ENCODE assay signal across 8 cellular contexts in genomic region chr22:42369250-42370041, GRCh38.
DNase-seq lines count a peak whose midpoint lies in the region; ATAC-seq, FAIRE-seq and TF ChIP-seq lines count a peak whose summit lies in the region.

No MANE protein-coding gene starts in this region.

- peaks cover 46% of the 10 kb centered on the region for H3K27me3 ChIP-seq in NT2/D1 (ENCODE audit: insufficient read depth, insufficient read length)

- peaks cover 9% of the 10 kb centered on the region for H3K4me1 Mint-ChIP-seq in Calu3 (ENCODE audit: low read depth, unreplicated experiment)

- TF ChIP-seq POLR2A in erythroblast (IDR thresholded peaks at IDR 0.05; ENCODE audit: low read length): no peak

- H3K4me1 ChIP-seq in NT2/D1 (ENCODE audit: insufficient read depth, insufficient read length) (peaks cover 21% of the 10 kb centered on the region), mucosa of descending colon (ENCODE audit: low read depth) (peaks cover 6% of the 10 kb centered on the region)

- H3K9me3 ChIP-seq in NT2/D1 (ENCODE audit: insufficient read depth, low read length) (peaks cover 6% of the 10 kb centered on the region; the same call in 1 of the 2 replicates), mucosa of descending colon (no peaks in the 10 kb centered on the region)

- H3K36me3 ChIP-seq in NT2/D1 (ENCODE audit: insufficient read depth, insufficient read length, low read length) (no peaks in the 10 kb centered on the region), mucosa of descending colon (ENCODE audit: low read depth) (no peaks in the 10 kb centered on the region)

- H3K9ac ChIP-seq in NT2/D1 (ENCODE audit: insufficient read length, low read depth): peak overlapping the region; percentile 90

- no TSS peak for BruUV-seq in Calu3 (replicated peaks; lab: Mats Ljungman, UMichigan)

- intact Hi-C loops in Calu3 (cut with micrococcal nuclease; ENCODE audit: unreplicated experiment) (no loop called here), mucosa of descending colon (cut with DNase I, micrococcal nuclease) (no loop called here)

- peak overlapping the region; percentile 89 for H3K4me3 Mint-ChIP-seq in Calu3 (ENCODE audit: low read depth, unreplicated experiment)

- peaks cover 17% of the 10 kb centered on the region for H3K36me3 Mint-ChIP-seq in Calu3 (ENCODE audit: insufficient read depth, unreplicated experiment)

- TF ChIP-seq CTCF in Calu3 (IDR thresholded peaks at IDR 0.05; ENCODE audit: unreplicated experiment) (no peak), mucosa of descending colon (IDR thresholded peaks at IDR 0.05) (no peak)

- H3K9me3 Mint-ChIP-seq in Calu3 (ENCODE audit: low read depth, unreplicated experiment): no peaks in the 10 kb centered on the region

- peak; percentile 58 for FAIRE-seq in HTR-8/SVneo (lab: Jason Lieb, UNC)

- CTCF ChIA-PET in Calu3 (lab: Charles Lee): interaction anchor here (0.6 to 1.5 kb wide), 8 partner anchors 24 to 191 kb away, joined by 3 read pairs; no protein-coding TSS in a partner anchor

- DNase-seq in Calu3 (peak; percentile 91), HTR-8/SVneo (ENCODE audit: insufficient read length, low spot score) (peak; percentile 98), NT2/D1 (ENCODE audit: low read depth, low spot score) (peak; percentile 82), activated T-cell treated with anti-CD3 and anti-CD28 coated beads for 4 hours (peak; percentile 69), erythroblast (lab: John Stamatoyannopoulos, UW) (peak; percentile 73 to 78), mucosa of descending colon (peak; percentile 92 to 95 (median 93))
- peak; percentile 75 to 78 for DNase-seq in stimulated activated CD8-positive, alpha-beta memory T cell treated with anti-CD3 and anti-CD28 coated beads, Interleukin-2, amount 100 ng/mL, for 48 hours (ENCODE audit: low read depth in 2 of 2)

- peak; percentile 94 for ATAC-seq in GM21381 (IDR thresholded peaks at IDR 0.05; ENCODE audit: unreplicated experiment)
- peak; percentile 96 for ATAC-seq in mucosa of descending colon

- H3K27ac Mint-ChIP-seq in Calu3 (ENCODE audit: unreplicated experiment): peak overlapping the region; percentile 85

- peaks cover 46% of the 10 kb centered on the region for H3K27me3 Mint-ChIP-seq in Calu3 (ENCODE audit: unreplicated experiment)

- H3K4me3 ChIP-seq in NT2/D1 (ENCODE audit: insufficient read length, low read depth) (peak overlapping the region; percentile 66), mucosa of descending colon (peak overlapping the region; percentile 2)

Comparison
In these comparisons a context has a peak if more than half of its experiments do, and no peak if none do; other contexts are left out.
1. Peak in every context shown above with its lines: DNase-seq, ATAC-seq and H3K4me3 ChIP-seq.